29 cellular contexts compared by ENCODE assay signal in the genomic region with DNA sequence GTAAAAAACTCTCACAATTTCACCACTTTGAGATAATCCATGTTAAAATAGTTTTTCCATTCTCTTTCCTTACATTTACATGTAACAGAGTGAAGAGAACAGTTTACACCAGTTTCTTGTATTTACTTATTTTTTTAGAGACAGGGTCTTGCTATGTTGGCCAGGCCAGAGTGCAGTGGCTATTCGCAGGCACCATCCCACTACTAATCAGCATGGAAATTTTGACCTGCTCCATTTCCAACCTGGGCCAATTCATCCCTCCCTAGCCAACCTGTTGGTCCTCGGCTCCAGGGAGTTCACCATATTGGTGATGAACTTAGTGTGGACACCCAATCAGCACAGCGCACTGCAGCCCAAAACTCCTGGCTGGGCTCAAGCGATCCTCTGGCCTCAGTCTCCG.
A peak's percentile ranks its signal among the peaks of the same experiment; 100 is the strongest.
DNase-seq lines count a peak whose midpoint lies in the region; ATAC-seq, FAIRE-seq and TF ChIP-seq lines count a peak whose summit lies in the region.
"Had no signal": no experiment of that assay in that cellular context is flagged by ENCODE, and none has a peak within 500 bp of the region (broad histone marks: within the 10 kb centered on the region; RNA-seq: fewer than 3 reads in every experiment).

No MANE protein-coding gene starts in this region.

- TF ChIP-seq EP300 in H1 (IDR thresholded peaks at IDR 0.05; ENCODE audit: borderline replicate concordance in 1 of 2, low read depth in 2 of 2, low read length in 2 of 2), result no peak

- H3K27ac Mint-ChIP-seq in CD14-positive monocyte, result peak overlapping the region; percentile 85 to 99 (median 97)
- H3K27ac Mint-ChIP-seq: CD8-positive, alpha-beta T cell; HFFc6 had no signal

- TF ChIP-seq RAD21 in H1 (IDR thresholded peaks at IDR 0.05 in 1 of 2, conservative IDR thresholded peaks at IDR 0.05 in 1 of 2; ENCODE audit: low read depth in 2 of 2, low read length in 2 of 2), result no peak

- H2AK5ac ChIP-seq in H1 (ENCODE audit: low read depth, low read length), result no peak overlapping the region

- no peaks in the 10 kb centered on the region for H3K9me3 ChIP-seq in RWPE2 (ENCODE audit: severe bottlenecking)
- H3K9me3 ChIP-seq in H1 (ENCODE audit: insufficient read depth in 2 of 2, low read depth in 1 of 2, low read length in 1 of 2), result no peaks in the 10 kb centered on the region
- H3K9me3 ChIP-seq in spleen, result no peaks in the 10 kb centered on the region
- no peaks in the 10 kb centered on the region for H3K9me3 ChIP-seq in kidney (ENCODE audit: control insufficient read depth in 1 of 2, low read length in 2 of 2)
- H3K9me3 ChIP-seq: BLaER1 treated with 17β-estradiol and CSF1 and Interleukin-3, amounts not matched to agents 10 nM and 100 nM had no signal

- H3K18ac ChIP-seq in H1 (ENCODE audit: extremely low read depth, low read length), result no peak overlapping the region

- H3K56ac ChIP-seq in H1 (replicated peaks; ENCODE audit: insufficient read length, low read depth, low read length), result no peak overlapping the region

- peaks cover 0 to 2% (median 0%) of the 10 kb centered on the region in 7 donors for H3K9me3 Mint-ChIP-seq in CD14-positive monocyte
- H3K9me3 Mint-ChIP-seq: CD8-positive, alpha-beta T cell; HFFc6 had no signal

- peaks cover 80% of the 10 kb centered on the region for H3K4me1 Mint-ChIP-seq in CD14-positive monocyte

- WGBS in H1 (ENCODE audit: extremely low coverage in 1 of 2, insufficient coverage in 1 of 2, insufficient read length in 1 of 2, insufficient replicate concordance in 2 of 2, low coverage in 1 of 2, low lambda C conversion rate in 2 of 2, missing lambda C conversion rate in 1 of 2), 2 experiments, result 91% methylated on average over 5 of the region's 5 CpGs; no CpG with 5 or more reads in 1 of the 2 experiments
- 78 to 98% (median 96%) methylated on average over 5 of the region's 5 CpGs for WGBS in spleen, 5 donors

- no peak overlapping the region for H3K4me3 ChIP-seq in RWPE2 (ENCODE audit: severe bottlenecking)
- H3K4me3 ChIP-seq in H1 (ENCODE audit: extremely low read depth in 1 of 4, insufficient read depth in 2 of 4, low read depth in 3 of 4, low read length in 4 of 4), result no peak overlapping the region
- no peak overlapping the region for H3K4me3 ChIP-seq in spleen
- no peak overlapping the region for H3K4me3 ChIP-seq in kidney (ENCODE audit: low read length in 2 of 2)
- H3K4me3 ChIP-seq: BLaER1 treated with 17β-estradiol and CSF1 and Interleukin-3, amounts not matched to agents 10 nM and 100 nM; PC-9 had no signal

- H4K5ac ChIP-seq in H1 (ENCODE audit: insufficient read length, low read depth, low read length), result no peak overlapping the region

- DNase-seq in CD14-positive monocyte (ENCODE audit: low spot score) (no peak), RWPE2 (ENCODE audit: low spot score) (no peak), H1 (ENCODE audit: low read depth in 1 of 2, low spot score in 2 of 2) (no peak), spleen (no peak), LoVo (ENCODE audit: low spot score) (no peak), kidney (no peak), COLO668 (lab: John Stamatoyannopoulos, UW; ENCODE audit: unreplicated experiment) (no peak)
- DNase-seq: Calu3; CD8-positive, alpha-beta T cell; DMS79 treated with DMSO at 0.1 percent for 48 hours; GF-D8; H7; HFFc6; KG1; MM.1S; NCI-H1048; NCI-H1417; NCI-H1694; NCI-H2029 treated with DMSO at 0.1 percent for 48 hours; NCI-H2227 treated with DMSO at 0.1 percent for 48 hours; NCI-H526 treated with DMSO at 0.1 percent for 48 hours; PC-9; SHP77 had no signal

- peaks cover 22% of the 10 kb centered on the region for H3K4me1 ChIP-seq in RWPE2 (ENCODE audit: insufficient read depth, poor library complexity, severe bottlenecking)
- H3K4me1 ChIP-seq in H1 (replicated peaks in 1 of 4; ENCODE audit: control insufficient read depth in 3 of 4, insufficient read depth in 4 of 4, low read length in 3 of 4), result peaks cover 0 to 15% (median 5%) of the 10 kb centered on the region in 4 experiments; a peak in 6 of 7 replicates
- H3K4me1 ChIP-seq in spleen, result peaks cover 0 to 55% (median 19%) of the 10 kb centered on the region in 6 donors
- peaks cover 0 to 3% of the 10 kb centered on the region in 2 donors for H3K4me1 ChIP-seq in kidney (ENCODE audit: control insufficient read depth in 1 of 2, insufficient read depth in 1 of 2, low read depth in 1 of 2, low read length in 2 of 2)

- no peak overlapping the region for H2BK5ac ChIP-seq in H1 (ENCODE audit: low read depth, low read length)

- FAIRE-seq in H1 (lab: Jason Lieb, UNC), result no peak
- no peak for FAIRE-seq in kidney (lab: Jason Lieb, UNC)
- FAIRE-seq: A204.1, GM12891, GM19239, HTR-8/SVneo had no signal

- H3K27me3 ChIP-seq in RWPE2 (ENCODE audit: insufficient read depth, poor library complexity, severe bottlenecking) (no peaks in the 10 kb centered on the region), H1 (replicated peaks in 1 of 4; ENCODE audit: control insufficient read depth in 3 of 4, extremely low read depth in 1 of 4, insufficient read depth in 3 of 4, low read length in 3 of 4) (no peaks in the 10 kb centered on the region), spleen (replicated peaks in 1 of 7) (no peaks in the 10 kb centered on the region)
- H3K27me3 ChIP-seq: BLaER1 treated with 17β-estradiol and CSF1 and Interleukin-3, amounts not matched to agents 10 nM and 100 nM had no signal

- peak overlapping the region; percentile 80 for H2BK20ac ChIP-seq in H1 (ENCODE audit: low read length)

- H4K20me1 ChIP-seq in H1 (replicated peaks in 1 of 2; ENCODE audit: control insufficient read depth in 1 of 2, insufficient read depth in 2 of 2, low read length in 2 of 2), result no peaks in the 10 kb centered on the region
- H4K20me1 ChIP-seq: BLaER1 treated with 17β-estradiol and CSF1 and Interleukin-3, amounts not matched to agents 10 nM and 100 nM had no signal

- no peaks in the 10 kb centered on the region for H3K79me2 ChIP-seq in H1 (ENCODE audit: control insufficient read depth in 1 of 2, insufficient read depth in 2 of 2, low read length in 2 of 2)

- CTCF ChIA-PET in H1 (lab: Charles Lee; ENCODE audit: partially characterized antibody), result interaction anchor here (0.9 to 1.9 kb wide), 4 partner anchors 10 to 163 kb away, joined by 3 to 6 read pairs (median 4); no protein-coding TSS in a partner anchor

- no peak overlapping the region for H3K23ac ChIP-seq in H1 (ENCODE audit: insufficient read length)

- TF ChIP-seq CTCF in CD14-positive monocyte (IDR thresholded peaks at IDR 0.05) (no peak), RWPE2 (IDR thresholded peaks at IDR 0.05; ENCODE audit: poor library complexity, severe bottlenecking) (no peak), H1 (IDR thresholded peaks at IDR 0.05; ENCODE audit: control extremely low read depth in 1 of 3, insufficient read depth in 1 of 3, low read depth in 1 of 3, low read length in 3 of 3) (no peak), spleen (IDR thresholded peaks at IDR 0.05 in 8 of 11, conservative IDR thresholded peaks at IDR 0.05 in 3 of 11) (no peak), kidney (IDR thresholded peaks at IDR 0.05; ENCODE audit: borderline replicate concordance, extremely low read depth, insufficient read depth) (no peak)

- no peak overlapping the region for H2AFZ ChIP-seq in H1 (ENCODE audit: low read length)
- H2AFZ ChIP-seq: PC-9 had no signal

- H2BK120ac ChIP-seq in H1 (replicated peaks; ENCODE audit: low read depth, low read length), result no peak overlapping the region

- H3K27ac ChIP-seq in RWPE2 (ENCODE audit: poor library complexity, severe bottlenecking) (peak overlapping the region; percentile 30), H1 (ENCODE audit: low read depth, low read length) (no peak overlapping the region), spleen (peak overlapping the region in 5 of 8 donors; percentile 51 to 87 (median 85)), kidney (ENCODE audit: low read depth in 2 of 2, low read length in 2 of 2) (no peak overlapping the region)
- H3K27ac ChIP-seq: BLaER1 treated with 17β-estradiol and CSF1 and Interleukin-3, amounts not matched to agents 10 nM and 100 nM; PC-9 had no signal

- H3K9ac ChIP-seq in H1 (replicated peaks in 1 of 4; ENCODE audit: extremely low read depth in 1 of 4, low read depth in 3 of 4, low read length in 3 of 4) (no peak overlapping the region), kidney (ENCODE audit: low read length in 2 of 2) (no peak overlapping the region)
- H3K9ac ChIP-seq: BLaER1 treated with 17β-estradiol and CSF1 and Interleukin-3, amounts not matched to agents 10 nM and 100 nM had no signal

- H3K36me3 Mint-ChIP-seq in CD14-positive monocyte, result no peaks in the 10 kb centered on the region
- H3K36me3 Mint-ChIP-seq: CD8-positive, alpha-beta T cell had no signal

- H3K23me2 ChIP-seq in H1 (ENCODE audit: low read depth, low read length), result no peaks in the 10 kb centered on the region; the same call in 1 of the 2 replicates

- no peak overlapping the region for H3K14ac ChIP-seq in H1 (ENCODE audit: insufficient read length)

- H3K4me3 Mint-ChIP-seq in CD14-positive monocyte, result no peak overlapping the region
- H3K4me3 Mint-ChIP-seq: CD8-positive, alpha-beta T cell; HFFc6 had no signal

- POLR2A ChIA-PET in H1 (lab: Charles Lee; ENCODE audit: partially characterized antibody), result interaction anchor here (1.0 kb wide), 1 partner anchor 112 kb away, joined by 3 read pairs; no protein-coding TSS in a partner anchor

- no peak overlapping the region for H3K4ac ChIP-seq in H1 (replicated peaks; ENCODE audit: insufficient read length, low read depth, low read length)

- H2BK15ac ChIP-seq in H1 (ENCODE audit: low read length), result 0 out of 2 replicates have a peak overlapping the region, but pooled peaks have one; percentile 61

- no peak overlapping the region for H3K4me2 ChIP-seq in H1 (ENCODE audit: insufficient read depth in 1 of 2, low read depth in 2 of 2, low read length in 2 of 2)
- H3K4me2 ChIP-seq: PC-9 had no signal

- TF ChIP-seq POLR2A in H1 (IDR thresholded peaks at IDR 0.05; ENCODE audit: control extremely low read depth in 1 of 2, low read depth in 2 of 2, low read length in 2 of 2) (no peak), spleen (IDR thresholded peaks at IDR 0.05) (no peak)

- H4K8ac ChIP-seq in H1 (ENCODE audit: extremely low read depth, insufficient read depth, low read length), result peak overlapping the region; percentile 57; the same call in 1 of the 2 replicates

- H4K91ac ChIP-seq in H1 (replicated peaks; ENCODE audit: insufficient read length, low read length), result no peak overlapping the region

- no peaks in the 10 kb centered on the region for H3K36me3 ChIP-seq in RWPE2 (ENCODE audit: low read depth)
- H3K36me3 ChIP-seq in H1 (ENCODE audit: control insufficient read depth in 2 of 4, insufficient read depth in 4 of 4, low read length in 3 of 4), result no peaks in the 10 kb centered on the region
- H3K36me3 ChIP-seq in spleen, result no peaks in the 10 kb centered on the region
- no peaks in the 10 kb centered on the region for H3K36me3 ChIP-seq in kidney (ENCODE audit: control insufficient read depth in 1 of 2, insufficient read depth in 2 of 2, low read length in 2 of 2)
- H3K36me3 ChIP-seq: BLaER1 treated with 17β-estradiol and CSF1 and Interleukin-3, amounts not matched to agents 10 nM and 100 nM had no signal

- intact Hi-C loops in CD14-positive monocyte (cut with micrococcal nuclease) (no loop called here), spleen (cut with DNase I; ENCODE audit: low total_unique reads) (no loop called here), kidney (cut with DNase I) (no loop called here)

- H2BK12ac ChIP-seq in H1 (ENCODE audit: low read depth, low read length), result peak overlapping the region; percentile 98; the same call in 1 of the 2 replicates

- no peaks in the 10 kb centered on the region for H3K79me1 ChIP-seq in H1 (ENCODE audit: low read depth, low read length)

- peaks cover 0 to 4% (median 1%) of the 10 kb centered on the region in 3 donors for H3K27me3 Mint-ChIP-seq in CD14-positive monocyte (ENCODE audit: low read depth in 3 of 3)

- ATAC-seq in RWPE2 (ENCODE audit: low read depth) (no peak), GM21423 (IDR thresholded peaks at IDR 0.05; ENCODE audit: unreplicated experiment) (no peak)
- ATAC-seq: CD8-positive, alpha-beta T cell had no signal

Comparison
In these comparisons a context has a peak if more than half of its experiments do, and no peak if none do; other contexts are left out.
1. H3K27ac ChIP-seq: peak in RWPE2 (single experiment) and spleen (5 of 8); none in H1 (single experiment) and kidney (0 of 2).